ENCODE assay signal across 16 cellular contexts in the genomic region with DNA sequence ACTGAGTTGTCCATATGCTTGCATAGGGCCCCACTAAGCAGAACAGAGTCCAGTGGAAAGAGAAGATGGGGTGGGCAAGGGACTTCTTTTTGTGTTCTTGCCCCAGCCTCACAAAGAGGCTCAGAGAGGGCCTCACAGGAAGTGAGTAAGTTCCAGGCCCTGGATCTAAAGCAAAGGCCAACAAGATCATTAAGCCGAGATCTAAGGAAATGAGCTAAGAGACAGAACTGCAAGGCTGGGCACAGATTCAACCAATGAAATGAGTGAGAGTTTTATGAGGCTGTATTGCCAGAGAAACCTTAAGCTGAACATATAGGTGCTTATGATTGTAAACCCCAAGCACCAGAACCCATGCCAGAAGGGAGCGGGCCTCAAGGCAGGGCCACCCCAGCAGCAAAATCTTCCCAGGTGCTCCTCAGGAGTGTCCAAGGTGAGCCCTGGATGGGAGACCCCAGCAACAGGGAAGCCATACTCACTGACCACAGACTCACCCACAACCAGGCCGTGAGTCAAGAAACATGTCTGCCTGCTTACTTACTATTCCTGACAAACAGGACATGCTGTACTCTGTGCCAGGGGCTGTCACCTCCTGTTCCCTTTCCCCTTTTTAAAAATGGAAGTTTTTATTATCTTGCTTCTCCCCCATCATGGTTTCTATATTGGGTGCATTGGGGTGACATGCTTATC. TPM values are rescaled to one million over a fixed set of nuclear protein-coding genes. Genes with fewer than 3 reads are reported as not detected.
A peak's percentile ranks its signal among the peaks of the same experiment; 100 is the strongest.
DNase-seq lines count a peak whose midpoint lies in the region; ATAC-seq and TF ChIP-seq lines count a peak whose summit lies in the region.
"Had no signal": no experiment of that assay in that cellular context is flagged by ENCODE, and none has a peak within 500 bp of the region (broad histone marks: within the 10 kb centered on the region; RNA-seq: fewer than 3 reads in every experiment).

No MANE protein-coding gene starts in this region.

- TF ChIP-seq EP300 in suprapubic skin (IDR thresholded peaks at IDR 0.05) = no peak
- TF ChIP-seq EP300 in gastroesophageal sphincter (IDR thresholded peaks at IDR 0.05) = no peak

- no peak overlapping the region for H3K4me3 Mint-ChIP-seq in chondrocyte (ENCODE audit: unreplicated experiment)
- H3K4me3 Mint-ChIP-seq: H9 had no signal

- BruUV-seq in PC-9 (replicated peaks; lab: Mats Ljungman, UMichigan) = no TSS peak

- intact Hi-C loops in heart right ventricle (cut with DNase I) (loop anchor here in 1 of 10 donors (10.0 kb wide), 1 partner anchor 501 kb away; no protein-coding TSS in a partner anchor), cardiac septum (cut with DNase I) (loop anchor here (5.0 kb wide), 1 partner anchor 37 kb away; no protein-coding TSS in a partner anchor), PC-9 (cut with micrococcal nuclease; ENCODE audit: unreplicated experiment) (no loop called here)

- no peaks in the 10 kb centered on the region for H3K79me2 ChIP-seq in PC-9 (ENCODE audit: low read depth)

- no peaks in the 10 kb centered on the region for H3F3A ChIP-seq in PC-9 (ENCODE audit: insufficient read depth, low read depth)

- H3K36me3 Mint-ChIP-seq in chondrocyte (ENCODE audit: low read depth) = peaks cover 3% of the 10 kb centered on the region

- H2AFZ ChIP-seq in PC-9 = peak overlapping the region; percentile 43; the same call in 1 of the 2 replicates

- ATAC-seq in heart right ventricle (peak in 7 of 8 donors; percentile 49 to 79 (median 71)), gastroesophageal sphincter (no peak)
- ATAC-seq: GM12878, psoas muscle had no signal

- DNase-seq in heart right ventricle (no peak), cardiac septum (ENCODE audit: low spot score) (no peak), PC-9 (no peak), fibroblast of mammary gland (ENCODE audit: low read depth) (peak; percentile 76), suprapubic skin (ENCODE audit: low spot score in 2 of 2) (no peak), GOT3 (lab: John Stamatoyannopoulos, UW) (no peak), chondrocyte (ENCODE audit: low spot score) (no peak)
- DNase-seq: activated CD4-positive, alpha-beta T cell treated with anti-CD3 and anti-CD28 coated beads, Interleukin-2, amount 50 U/mL, for 48 hours; activated gamma-delta T cell treated with Interleukin-2 at 50 U/mL for 16 hours; H9; MV-4-11; NCI-H2171 treated with DMSO at 0.1 percent for 48 hours; psoas muscle had no signal

- 63 to 74% methylated on average over 3 of the region's 3 CpGs for WGBS in heart right ventricle, 2 donors
- 69% methylated on average over 3 of the region's 3 CpGs for WGBS in suprapubic skin
- WGBS in gastroesophageal sphincter (ENCODE audit: low coverage in 1 of 2), 2 donors = 60% methylated on average over 2 of the region's 3 CpGs; no CpG with 5 or more reads in 1 of the 2 donors

- H3K9me2 ChIP-seq in PC-9 (ENCODE audit: insufficient read depth) = no peaks in the 10 kb centered on the region

- CTCF ChIA-PET in PC-9 (lab: Charles Lee) = no interaction called here

- no peak overlapping the region for H3K27ac Mint-ChIP-seq in chondrocyte (ENCODE audit: unreplicated experiment)

- no peaks in the 10 kb centered on the region for H4K20me1 ChIP-seq in PC-9 (ENCODE audit: insufficient read depth)

- POLR2A ChIA-PET in PC-9 (lab: Charles Lee; ENCODE audit: unreplicated experiment) = no interaction called here

- H3K4me2 ChIP-seq in PC-9 = no peak overlapping the region

- peaks cover 2% of the 10 kb centered on the region for H3K9me3 Mint-ChIP-seq in chondrocyte (ENCODE audit: low read depth)

- no peak for TF ChIP-seq POLR2A in suprapubic skin (IDR thresholded peaks at IDR 0.05)
- TF ChIP-seq POLR2A in gastroesophageal sphincter (IDR thresholded peaks at IDR 0.05) = no peak

- H3K4me3 ChIP-seq in heart right ventricle (no peak overlapping the region), PC-9 (no peak overlapping the region), fibroblast of mammary gland (ENCODE audit: control insufficient read depth, low read depth, low read length) (no peak overlapping the region), suprapubic skin (no peak overlapping the region), gastroesophageal sphincter (no peak overlapping the region)
- H3K4me3 ChIP-seq: GM12878, psoas muscle, vagina had no signal

- H3K27ac ChIP-seq in heart right ventricle = peak overlapping the region in 7 of 10 donors; percentile 26 to 69 (median 58)
- no peak overlapping the region for H3K27ac ChIP-seq in PC-9
- H3K27ac ChIP-seq in suprapubic skin = peak overlapping the region; percentile 11
- peak overlapping the region in 1 of 4 donors; percentile 26 for H3K27ac ChIP-seq in gastroesophageal sphincter
- H3K27ac ChIP-seq: vagina had no signal

- H3K36me3 ChIP-seq in heart right ventricle (no peaks in the 10 kb centered on the region), PC-9 (ENCODE audit: low read depth) (no peaks in the 10 kb centered on the region), suprapubic skin (no peaks in the 10 kb centered on the region), gastroesophageal sphincter (no peaks in the 10 kb centered on the region)
- H3K36me3 ChIP-seq: vagina had no signal

- H3K4me1 Mint-ChIP-seq in chondrocyte (ENCODE audit: low read depth) = peaks cover 23% of the 10 kb centered on the region

- H3K4me1 ChIP-seq in heart right ventricle = peaks cover 0 to 37% (median 9%) of the 10 kb centered on the region in 9 donors
- peaks cover 9% of the 10 kb centered on the region for H3K4me1 ChIP-seq in PC-9 (replicated peaks; ENCODE audit: insufficient read depth)
- peaks cover 8% of the 10 kb centered on the region for H3K4me1 ChIP-seq in suprapubic skin
- no peaks in the 10 kb centered on the region for H3K4me1 ChIP-seq in gastroesophageal sphincter
- H3K4me1 ChIP-seq: psoas muscle had no signal

- TF ChIP-seq CTCF in heart right ventricle (IDR thresholded peaks at IDR 0.05) (no peak), PC-9 (conservative IDR thresholded peaks at IDR 0.05) (no peak), fibroblast of mammary gland (conservative IDR thresholded peaks at IDR 0.05; ENCODE audit: control insufficient read depth, insufficient read depth, low read depth, low read length) (no peak), suprapubic skin (IDR thresholded peaks at IDR 0.05) (no peak), gastroesophageal sphincter (IDR thresholded peaks at IDR 0.05) (no peak), chondrocyte (IDR thresholded peaks at IDR 0.05) (no peak)

- H3K9me3 ChIP-seq in heart right ventricle = no peaks in the 10 kb centered on the region
- H3K9me3 ChIP-seq in PC-9 (ENCODE audit: insufficient read depth, low read depth) = no peaks in the 10 kb centered on the region
- H3K9me3 ChIP-seq in suprapubic skin = no peaks in the 10 kb centered on the region
- H3K9me3 ChIP-seq in gastroesophageal sphincter = no peaks in the 10 kb centered on the region
- H3K9me3 ChIP-seq: psoas muscle, vagina had no signal

- H3K27me3 ChIP-seq in heart right ventricle (no peaks in the 10 kb centered on the region), PC-9 (ENCODE audit: insufficient read depth, low read depth) (no peaks in the 10 kb centered on the region), suprapubic skin (no peaks in the 10 kb centered on the region), gastroesophageal sphincter (peaks cover 18% of the 10 kb centered on the region)
- H3K27me3 ChIP-seq: vagina had no signal

- no peaks in the 10 kb centered on the region for H3K27me3 Mint-ChIP-seq in chondrocyte (ENCODE audit: low read depth)

RNA-seq across cellular contexts. Expression of gene SLC14A1, which starts 40.2 kb away (rescaled TPM):
- total RNA-seq in heart right ventricle = 10 to 100 TPM in 8 of 10 donors, 1 to 10 TPM in 2; 5.7 to 29.7 (median 12.7) TPM
- polyA plus RNA-seq in heart right ventricle = 10 to 100 TPM in 1 of 2 donors, 1 to 10 TPM in 1; 5.6 to 20.4 TPM
- 12.4 TPM for total RNA-seq in cardiac septum
- not detected in 2 replicates for total RNA-seq in PC-9 (2021)
- 10 to 100 TPM in 2 of 4 donors, 1 to 10 TPM in 2; 3.0 to 16.0 (median 10.1) TPM for total RNA-seq in suprapubic skin
- 1 to 10 TPM in 2 of 4 donors, under 1 TPM in 2; 0.40 to 6.6 (median 1.5) TPM for total RNA-seq in gastroesophageal sphincter
- 0.25 TPM in 1 of 3 replicates, not detected in the others for total RNA-seq in chondrocyte
- total RNA-seq: H9 had no signal
